ENCODE assay signal across 9 cellular contexts in the genomic region with DNA sequence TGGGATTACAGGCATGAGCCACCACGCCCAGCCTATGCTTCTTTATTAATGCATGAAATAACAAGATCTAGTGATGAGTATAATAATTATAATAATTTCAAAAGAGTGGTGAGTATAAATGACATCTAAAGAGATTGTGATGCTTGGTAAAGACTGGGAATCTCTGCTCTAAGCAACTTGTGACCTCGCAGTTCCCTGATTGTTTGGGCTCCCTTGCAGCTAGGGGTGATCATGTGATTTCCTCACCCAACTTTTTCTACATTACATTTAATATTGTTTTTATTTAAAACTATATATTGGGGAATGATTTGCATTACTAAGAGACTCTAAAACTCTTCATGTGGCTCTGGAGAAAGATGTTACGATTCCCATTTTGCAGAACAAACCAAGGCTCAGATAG.
"Had no signal": no experiment of that assay in that cellular context is flagged by ENCODE, and none has a peak within 500 bp of the region (broad histone marks: within the 10 kb centered on the region; RNA-seq: fewer than 3 reads in every experiment).

No MANE protein-coding gene starts in this region.

- H3K4me3 ChIP-seq: GM23248, HAP-1 had no signal

- H3K9me3 Mint-ChIP-seq: IgD-negative memory B cell had no signal

- DNase-seq: GM23248, GOT3, H7, HFFc6, KBM-7 had no signal

- ATAC-seq: HCT116, HepG2 had no signal

- H3K27ac ChIP-seq: GM23248 had no signal

- FAIRE-seq: HepG2 had no signal

- H3K27ac Mint-ChIP-seq: HFFc6, IgD-negative memory B cell had no signal

- H3K9ac ChIP-seq: GM23248 had no signal

- H3K4me3 Mint-ChIP-seq: HFFc6, IgD-negative memory B cell had no signal

- H3K9me3 ChIP-seq: HAP-1 had no signal

- H2AFZ ChIP-seq: GM23248 had no signal

- H3K36me3 Mint-ChIP-seq: IgD-negative memory B cell had no signal
